In the genomic region with DNA sequence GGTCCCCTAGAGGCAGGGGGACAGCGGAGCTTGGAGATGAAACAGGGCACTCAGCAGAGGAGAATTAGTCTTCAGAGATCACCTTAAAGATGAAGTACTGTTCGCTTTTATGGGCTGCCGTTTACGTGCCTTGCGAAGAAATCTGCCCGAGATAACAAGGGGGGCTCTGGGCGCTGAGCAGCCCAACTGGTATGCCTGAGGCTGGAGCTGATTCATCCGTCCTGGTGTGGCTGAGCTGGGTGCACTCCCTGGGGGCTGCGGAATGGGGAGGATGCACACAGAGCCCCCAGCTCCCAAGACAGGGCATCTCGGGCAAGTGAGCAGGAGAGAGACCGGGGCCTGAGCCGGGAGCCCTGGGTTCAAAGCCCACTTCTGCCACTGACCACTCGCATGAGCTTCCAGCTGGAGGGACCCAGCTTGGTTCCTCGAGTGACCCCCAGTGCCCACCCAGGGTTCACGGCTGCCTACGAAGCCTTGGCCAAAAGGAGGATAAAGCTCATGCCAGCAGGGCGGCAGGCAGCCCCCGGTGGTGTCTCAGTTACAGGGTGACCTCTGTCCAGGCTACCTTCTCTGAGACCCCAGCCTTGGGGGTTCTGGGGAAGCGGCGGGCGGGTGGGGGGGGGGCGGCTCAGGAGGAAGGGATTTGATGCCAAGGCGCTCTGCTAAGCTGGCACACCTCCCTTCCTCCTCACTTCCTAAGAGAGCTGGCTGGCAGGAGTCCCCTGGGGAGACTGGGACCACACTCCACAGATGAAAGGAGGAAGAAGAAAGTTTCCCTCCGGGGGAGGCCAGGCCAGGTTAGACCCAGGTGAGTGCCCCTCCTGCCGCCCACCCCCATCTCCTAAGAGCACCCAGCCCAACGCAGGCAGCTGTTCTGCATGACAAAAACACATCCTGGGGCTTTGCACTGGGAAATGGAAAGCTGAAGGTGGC, we compare ENCODE assay signal across 14 cellular contexts. TPM values are rescaled to one million over a fixed set of nuclear protein-coding genes. Genes with fewer than 3 reads are reported as not detected.
DNase-seq lines count a peak whose midpoint lies in the region; ATAC-seq and TF ChIP-seq lines count a peak whose summit lies in the region.
"Had no signal": no experiment of that assay in that cellular context is flagged by ENCODE, and none has a peak within 500 bp of the region (broad histone marks: within the 10 kb centered on the region; RNA-seq: fewer than 3 reads in every experiment).

No MANE protein-coding gene starts in this region.

- H3K9me3 ChIP-seq in ES-I3 (ENCODE audit: control insufficient read depth, insufficient read depth, low read length) = no peaks in the 10 kb centered on the region
- H3K9me3 ChIP-seq: sigmoid colon, uterus had no signal

- peak overlapping the region; percentile 4; the same call in 1 of the 2 replicates for H3K9ac ChIP-seq in ES-I3 (ENCODE audit: low read depth, low read length)
- H3K9ac ChIP-seq: KMS-11 had no signal

- no peaks in the 10 kb centered on the region for H3K36me3 Mint-ChIP-seq in nephron progenitor cell (ENCODE audit: low read depth)

- intact Hi-C loops in left colon (cut with DNase I, micrococcal nuclease) = no loop called here

- no peak for TF ChIP-seq CTCF in fibroblast of mammary gland (conservative IDR thresholded peaks at IDR 0.05; ENCODE audit: control insufficient read depth, insufficient read depth, low read depth, low read length)
- TF ChIP-seq CTCF in nephron progenitor cell (IDR thresholded peaks at IDR 0.05) = no peak

- DNase-seq in RPMI7951 (ENCODE audit: low read depth) (peak; percentile 79), fibroblast of mammary gland (ENCODE audit: low read depth) (peak; percentile 75), nephron progenitor cell (no peak), left colon (no peak), NCI-H2227 (lab: John Stamatoyannopoulos, UW; ENCODE audit: unreplicated experiment) (no peak), hippocampal formation (lab: John Stamatoyannopoulos, UW) (no peak)
- DNase-seq: DMS79 treated with DMSO at 0.1 percent for 48 hours, NCI-H2107, SHP77, sigmoid colon, uterus had no signal

- peak overlapping the region; percentile 1 for H3K4me3 Mint-ChIP-seq in nephron progenitor cell

- no peak overlapping the region for H3K4me3 ChIP-seq in fibroblast of mammary gland (ENCODE audit: control insufficient read depth, low read depth, low read length)
- H3K4me3 ChIP-seq: uterus had no signal

- H3K4me1 ChIP-seq in ES-I3 (ENCODE audit: insufficient read depth, low read length) = peaks cover 43% of the 10 kb centered on the region

- peaks cover 51% of the 10 kb centered on the region for H3K4me1 Mint-ChIP-seq in nephron progenitor cell

- H3K9me3 Mint-ChIP-seq in nephron progenitor cell = no peaks in the 10 kb centered on the region

- no peak overlapping the region for H3K27ac Mint-ChIP-seq in nephron progenitor cell

- H3K36me3 ChIP-seq in ES-I3 (ENCODE audit: insufficient read depth, low read length) = no peaks in the 10 kb centered on the region
- H3K36me3 ChIP-seq: sigmoid colon, uterus had no signal

- H3K27me3 Mint-ChIP-seq in nephron progenitor cell (ENCODE audit: low read depth, poor library complexity) = peaks cover 53% of the 10 kb centered on the region

- no peak for ATAC-seq in left colon
- no peak for ATAC-seq in GM21529 (IDR thresholded peaks at IDR 0.05; ENCODE audit: unreplicated experiment)

RNA-seq across cellular contexts. Expression of gene FIBCD1, which starts 5.7 kb away (rescaled TPM):
- 15.6 and 16.9 TPM in 2 replicates for total RNA-seq in RPMI7951 (2014; rRNA removed; shearing (Covaris generic))
- 1 to 10 TPM; 7.9 to 9.6 TPM for total RNA-seq in left colon

RNA-seq across cellular contexts. Expression of gene QRFP, which starts 36.8 kb away (rescaled TPM):
- not detected in 2 replicates for total RNA-seq in RPMI7951 (2014; rRNA removed; shearing (Covaris generic))
- not detected for total RNA-seq in left colon
- total RNA-seq: sigmoid colon, uterus had no signal

Comparison
In these comparisons a context has a peak if more than half of its experiments do, and no peak if none do; other contexts are left out.
1. DNase-seq: peak in RPMI7951 (single experiment) and fibroblast of mammary gland (single experiment); none in nephron progenitor cell (single experiment), left colon (0 of 2), NCI-H2227 (single experiment) and hippocampal formation (0 of 2).